In the genomic region with DNA sequence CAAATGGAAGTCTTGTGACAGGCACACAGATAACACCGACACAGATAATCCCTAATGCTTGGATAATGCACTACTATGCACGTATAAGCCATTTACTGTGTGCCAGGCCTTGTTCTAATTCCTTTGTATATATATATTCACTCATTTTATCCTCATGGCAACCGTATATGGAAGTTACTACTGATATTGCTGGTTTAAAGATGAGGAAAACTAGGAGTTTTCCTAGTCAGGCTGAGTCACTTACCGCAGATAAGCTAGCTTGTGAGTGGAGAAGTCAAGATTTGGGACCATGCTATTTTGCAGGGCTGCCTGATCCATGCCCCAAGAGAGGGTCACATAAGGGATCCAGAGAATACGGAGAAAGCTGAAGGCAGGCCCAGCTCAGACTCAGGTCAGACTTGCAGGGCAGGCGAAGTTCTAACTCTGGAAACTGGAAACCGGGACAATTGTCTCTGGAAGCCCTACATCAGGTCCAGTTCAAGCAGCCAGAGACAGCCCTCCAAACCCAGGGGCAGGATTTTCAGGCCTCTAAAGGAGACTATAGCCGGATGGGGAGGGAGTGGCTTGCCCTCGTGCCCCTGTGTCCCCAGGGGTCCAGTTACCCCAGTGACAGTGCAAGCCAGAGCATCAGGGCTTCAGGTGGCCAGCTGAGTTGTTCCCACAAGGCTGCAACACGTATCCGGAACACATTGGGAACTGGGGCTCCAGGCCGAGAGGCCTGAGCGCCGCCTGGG, we compare ENCODE assay signal across 1 cellular context.
TF ChIP-seq lines count a peak whose summit lies in the region.

No MANE protein-coding gene starts in this region.

TF ChIP-seq in HepG2, 621 proteins besides CTCF, POLR2A, EP300 and RAD21 (continued from another document):
- TF ChIP-seq, protein P1, sequence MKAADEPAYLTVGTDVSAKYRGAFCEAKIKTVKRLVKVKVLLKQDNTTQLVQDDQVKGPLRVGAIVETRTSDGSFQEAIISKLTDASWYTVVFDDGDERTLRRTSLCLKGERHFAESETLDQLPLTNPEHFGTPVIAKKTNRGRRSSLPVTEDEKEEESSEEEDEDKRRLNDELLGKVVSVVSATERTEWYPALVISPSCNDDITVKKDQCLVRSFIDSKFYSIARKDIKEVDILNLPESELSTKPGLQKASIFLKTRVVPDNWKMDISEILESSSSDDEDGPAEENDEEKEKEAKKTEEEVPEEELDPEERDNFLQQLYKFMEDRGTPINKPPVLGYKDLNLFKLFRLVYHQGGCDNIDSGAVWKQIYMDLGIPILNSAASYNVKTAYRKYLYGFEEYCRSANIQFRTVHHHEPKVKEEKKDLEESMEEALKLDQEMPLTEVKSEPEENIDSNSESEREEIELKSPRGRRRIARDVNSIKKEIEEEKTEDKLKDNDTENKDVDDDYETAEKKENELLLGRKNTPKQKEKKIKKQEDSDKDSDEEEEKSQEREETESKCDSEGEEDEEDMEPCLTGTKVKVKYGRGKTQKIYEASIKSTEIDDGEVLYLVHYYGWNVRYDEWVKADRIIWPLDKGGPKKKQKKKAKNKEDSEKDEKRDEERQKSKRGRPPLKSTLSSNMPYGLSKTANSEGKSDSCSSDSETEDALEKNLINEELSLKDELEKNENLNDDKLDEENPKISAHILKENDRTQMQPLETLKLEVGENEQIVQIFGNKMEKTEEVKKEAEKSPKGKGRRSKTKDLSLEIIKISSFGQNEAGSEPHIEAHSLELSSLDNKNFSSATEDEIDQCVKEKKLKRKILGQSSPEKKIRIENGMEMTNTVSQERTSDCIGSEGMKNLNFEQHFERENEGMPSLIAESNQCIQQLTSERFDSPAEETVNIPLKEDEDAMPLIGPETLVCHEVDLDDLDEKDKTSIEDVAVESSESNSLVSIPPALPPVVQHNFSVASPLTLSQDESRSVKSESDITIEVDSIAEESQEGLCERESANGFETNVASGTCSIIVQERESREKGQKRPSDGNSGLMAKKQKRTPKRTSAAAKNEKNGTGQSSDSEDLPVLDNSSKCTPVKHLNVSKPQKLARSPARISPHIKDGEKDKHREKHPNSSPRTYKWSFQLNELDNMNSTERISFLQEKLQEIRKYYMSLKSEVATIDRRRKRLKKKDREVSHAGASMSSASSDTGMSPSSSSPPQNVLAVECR (CRISPR knock-in tag; IDR thresholded peaks at IDR 0.05; ENCODE audit: borderline replicate concordance) = no peak
- TF ChIP-seq THAP8 (CRISPR knock-in tag; IDR thresholded peaks at IDR 0.05; ENCODE audit: borderline replicate concordance) (0 out of 2 replicates have a peak, but pooled peaks have one; percentile 22), ZNF672 (CRISPR knock-in tag; IDR thresholded peaks at IDR 0.05) (no peak), ZNF232 (CRISPR knock-in tag; IDR thresholded peaks at IDR 0.05; ENCODE audit: borderline replicate concordance) (no peak), ZNF704 (CRISPR knock-in tag; IDR thresholded peaks at IDR 0.05; ENCODE audit: borderline replicate concordance) (no peak)
